10 cellular contexts compared by ENCODE assay signal in genomic region chr11:2519879-2520735, GRCh38.
DNase-seq lines count a peak whose midpoint lies in the region; ATAC-seq and TF ChIP-seq lines count a peak whose summit lies in the region.
"Had no signal": no experiment of that assay in that cellular context is flagged by ENCODE, and none has a peak within 500 bp of the region (broad histone marks: within the 10 kb centered on the region; RNA-seq: fewer than 3 reads in every experiment).

No MANE protein-coding gene starts in this region.

- no peak for ATAC-seq in GM19397 (IDR thresholded peaks at IDR 0.05; ENCODE audit: unreplicated experiment)

- H3K9me3 Mint-ChIP-seq in type B pancreatic cell, result no peaks in the 10 kb centered on the region

- H3K4me3 Mint-ChIP-seq in type B pancreatic cell, result no peak overlapping the region

- no peak for TF ChIP-seq CTCF in type B pancreatic cell (conservative IDR thresholded peaks at IDR 0.05)

- no peak overlapping the region for H3K27ac Mint-ChIP-seq in type B pancreatic cell

- no peaks in the 10 kb centered on the region for H3K36me3 Mint-ChIP-seq in type B pancreatic cell

- H3K27me3 Mint-ChIP-seq in type B pancreatic cell, result peaks cover 6% of the 10 kb centered on the region

- peak; percentile 49 for DNase-seq in activated effector memory CD4-positive, alpha-beta T cell treated with anti-CD3 and anti-CD28 coated beads, Interleukin-2, amount 50 U/mL, for 16 hours
- DNase-seq in activated effector memory CD4-positive, alpha-beta T cell treated with Interleukin-2 at 50 U/mL for 16 hours, result no peak
- DNase-seq in ecto neural progenitor cell (ENCODE audit: low spot score), result peak; percentile 46
- DNase-seq in mucosa of gallbladder (ENCODE audit: low spot score), result peak; percentile 9
- DNase-seq in type B pancreatic cell (ENCODE audit: extremely low spot score, unreplicated experiment), result peak; percentile 62
- DNase-seq in stimulated activated CD4-positive, alpha-beta T cell treated with anti-CD3 and anti-CD28 coated beads, Interleukin-1b, Interleukin-23, amount 100 ng/mL, for 48 hours, result no peak
- DNase-seq in NCI-H510A (lab: John Stamatoyannopoulos, UW), result no peak
- DNase-seq: ACHN, NCI-H1930 had no signal

- no peaks in the 10 kb centered on the region for H3K4me1 Mint-ChIP-seq in type B pancreatic cell (ENCODE audit: unreplicated experiment)

Comparison
In these comparisons a context has a peak if more than half of its experiments do, and no peak if none do; other contexts are left out.
1. DNase-seq: peak in activated effector memory CD4-positive, alpha-beta T cell treated with anti-CD3 and anti-CD28 coated beads, Interleukin-2, amount 50 U/mL, for 16 hours (single experiment), ecto neural progenitor cell (single experiment), mucosa of gallbladder (single experiment) and type B pancreatic cell (single experiment); none in activated effector memory CD4-positive, alpha-beta T cell treated with Interleukin-2 at 50 U/mL for 16 hours (single experiment), stimulated activated CD4-positive, alpha-beta T cell treated with anti-CD3 and anti-CD28 coated beads, Interleukin-1b, Interleukin-23, amount 100 ng/mL, for 48 hours (single experiment) and NCI-H510A (single experiment).